In the genomic region with DNA sequence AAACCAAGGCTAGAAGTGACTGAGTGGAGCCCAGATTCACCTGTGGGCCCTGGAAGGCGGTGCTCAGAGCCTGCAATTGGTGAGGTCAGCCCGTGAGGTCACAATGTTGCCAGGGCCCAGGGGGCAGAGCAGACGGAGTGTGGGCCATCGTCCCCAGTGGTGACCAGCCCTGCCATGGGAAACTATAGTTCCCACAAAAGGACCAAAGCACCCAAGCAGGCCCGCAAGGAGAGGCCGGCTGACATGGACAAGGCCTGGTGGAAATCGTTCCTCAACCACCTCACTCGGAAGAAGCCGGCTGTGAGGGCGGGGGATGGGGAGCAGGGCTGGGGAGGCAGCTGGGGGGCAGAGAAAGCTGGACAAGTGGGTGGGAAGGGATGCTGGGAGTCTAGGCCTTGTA, we compare ENCODE assay signal across 1 cellular context.
TF ChIP-seq lines count a peak whose summit lies in the region.

Gene C20orf144 (plus strand): TSS at position 156 of the 400 bp plus-strand sequence. CDS start 19 bp downstream, at position 175.

TF ChIP-seq in SK-N-SH treated with all-trans-retinoic acid at 6 μM for 48 hours, 23 proteins besides CTCF, POLR2A, EP300 and RAD21 (continued from another document):
- TF ChIP-seq, protein P1, sequence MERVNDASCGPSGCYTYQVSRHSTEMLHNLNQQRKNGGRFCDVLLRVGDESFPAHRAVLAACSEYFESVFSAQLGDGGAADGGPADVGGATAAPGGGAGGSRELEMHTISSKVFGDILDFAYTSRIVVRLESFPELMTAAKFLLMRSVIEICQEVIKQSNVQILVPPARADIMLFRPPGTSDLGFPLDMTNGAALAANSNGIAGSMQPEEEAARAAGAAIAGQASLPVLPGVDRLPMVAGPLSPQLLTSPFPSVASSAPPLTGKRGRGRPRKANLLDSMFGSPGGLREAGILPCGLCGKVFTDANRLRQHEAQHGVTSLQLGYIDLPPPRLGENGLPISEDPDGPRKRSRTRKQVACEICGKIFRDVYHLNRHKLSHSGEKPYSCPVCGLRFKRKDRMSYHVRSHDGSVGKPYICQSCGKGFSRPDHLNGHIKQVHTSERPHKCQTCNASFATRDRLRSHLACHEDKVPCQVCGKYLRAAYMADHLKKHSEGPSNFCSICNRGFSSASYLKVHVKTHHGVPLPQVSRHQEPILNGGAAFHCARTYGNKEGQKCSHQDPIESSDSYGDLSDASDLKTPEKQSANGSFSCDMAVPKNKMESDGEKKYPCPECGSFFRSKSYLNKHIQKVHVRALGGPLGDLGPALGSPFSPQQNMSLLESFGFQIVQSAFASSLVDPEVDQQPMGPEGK (CRISPR knock-in tag; IDR thresholded peaks at IDR 0.05; ENCODE audit: borderline replicate concordance): no peak
- TF ChIP-seq ZFP30 (CRISPR knock-in tag; IDR thresholded peaks at IDR 0.05): no peak
TF ChIP-seq in SK-N-SH treated with all-trans-retinoic acid at 6 μM for 48 hours: peak in this region for 0.
